ENCODE assay signal across 8 cellular contexts in genomic region chr5:81856948-81857928, GRCh38.
DNase-seq lines count a peak whose midpoint lies in the region; ATAC-seq lines count a peak whose summit lies in the region.

No MANE protein-coding gene starts in this region.

- H3K4me1 Mint-ChIP-seq in activated CD4-positive, alpha-beta T cell treated with anti-CD3 and anti-CD28 coated beads for 36 hours = peaks cover 24% of the 10 kb centered on the region

- no peak for ATAC-seq in activated CD4-positive, alpha-beta T cell treated with anti-CD3 and anti-CD28 coated beads for 36 hours
- ATAC-seq in left ventricle myocardium superior (peak; percentile 93), sciatic nerve (peak; percentile 58), HG03108 (IDR thresholded peaks at IDR 0.05; ENCODE audit: unreplicated experiment) (no peak)

- no peaks in the 10 kb centered on the region for H3K27me3 Mint-ChIP-seq in activated CD4-positive, alpha-beta T cell treated with anti-CD3 and anti-CD28 coated beads for 36 hours

- POLR2A ChIA-PET in activated CD4-positive, alpha-beta T cell treated with anti-CD3 and anti-CD28 coated beads for 36 hours (lab: Charles Lee) = no interaction called here

- CTCF ChIA-PET in activated CD4-positive, alpha-beta T cell treated with anti-CD3 and anti-CD28 coated beads for 36 hours (lab: Charles Lee) = interaction anchor here (0.5 to 1.9 kb wide), 7 partner anchors 9 to 344 kb away, joined by 3 to 7 read pairs (median 4); no protein-coding TSS in a partner anchor

- intact Hi-C loops in activated CD4-positive, alpha-beta T cell treated with anti-CD3 and anti-CD28 coated beads for 36 hours (cut with DNase I, micrococcal nuclease) = loop anchor here in 1 of 2 experiments (10.0 kb wide), 2 partner anchors 432 to 552 kb away; partner anchors contain the start of gene ZCCHC9
- intact Hi-C loops in left ventricle myocardium superior (cut with micrococcal nuclease) = loop anchor here (10.0 kb wide), 2 partner anchors 108 to 352 kb away; no protein-coding TSS in a partner anchor
- intact Hi-C loops in sciatic nerve (cut with DNase I) = no loop called here

- H3K9me3 Mint-ChIP-seq in activated CD4-positive, alpha-beta T cell treated with anti-CD3 and anti-CD28 coated beads for 36 hours (ENCODE audit: low read depth) = no peaks in the 10 kb centered on the region

- no peak overlapping the region for H3K27ac Mint-ChIP-seq in activated CD4-positive, alpha-beta T cell treated with anti-CD3 and anti-CD28 coated beads for 36 hours

- DNase-seq in activated CD4-positive, alpha-beta T cell treated with anti-CD3 and anti-CD28 coated beads for 36 hours = peak; percentile 34
- no peak for DNase-seq in activated CD4-positive, alpha-beta T cell treated with anti-CD3 and anti-CD28 coated beads, Interleukin-2, amount 50 U/mL, for 1 hour
- DNase-seq in NCI-H2029 treated with DMSO at 0.1 percent for 48 hours (lab: John Stamatoyannopoulos, UW) = peak; percentile 87
- peak in 53 of 56 donors; percentile 18 to 92 (median 66) for DNase-seq in amygdala (lab: John Stamatoyannopoulos, UW)
- DNase-seq in left ventricle myocardium superior = peak; percentile 91
- DNase-seq in sciatic nerve (ENCODE audit: low spot score) = peak; percentile 86
- no peak for DNase-seq in activated gamma-delta T cell (lab: John Stamatoyannopoulos, UW)

- no peaks in the 10 kb centered on the region for H3K36me3 Mint-ChIP-seq in activated CD4-positive, alpha-beta T cell treated with anti-CD3 and anti-CD28 coated beads for 36 hours (ENCODE audit: low read depth)

- no peak overlapping the region for H3K4me3 Mint-ChIP-seq in activated CD4-positive, alpha-beta T cell treated with anti-CD3 and anti-CD28 coated beads for 36 hours

Comparison
In these comparisons a context has a peak if more than half of its experiments do, and no peak if none do; other contexts are left out.
1. DNase-seq: peak in activated CD4-positive, alpha-beta T cell treated with anti-CD3 and anti-CD28 coated beads for 36 hours (single experiment), NCI-H2029 treated with DMSO at 0.1 percent for 48 hours (single experiment), amygdala (53 of 56), left ventricle myocardium superior (single experiment) and sciatic nerve (single experiment); none in activated CD4-positive, alpha-beta T cell treated with anti-CD3 and anti-CD28 coated beads, Interleukin-2, amount 50 U/mL, for 1 hour (single experiment) and activated gamma-delta T cell (single experiment).
2. ATAC-seq: peak in left ventricle myocardium superior (single experiment) and sciatic nerve (single experiment); none in activated CD4-positive, alpha-beta T cell treated with anti-CD3 and anti-CD28 coated beads for 36 hours (single experiment) and HG03108 (single experiment).